In the genomic region with DNA sequence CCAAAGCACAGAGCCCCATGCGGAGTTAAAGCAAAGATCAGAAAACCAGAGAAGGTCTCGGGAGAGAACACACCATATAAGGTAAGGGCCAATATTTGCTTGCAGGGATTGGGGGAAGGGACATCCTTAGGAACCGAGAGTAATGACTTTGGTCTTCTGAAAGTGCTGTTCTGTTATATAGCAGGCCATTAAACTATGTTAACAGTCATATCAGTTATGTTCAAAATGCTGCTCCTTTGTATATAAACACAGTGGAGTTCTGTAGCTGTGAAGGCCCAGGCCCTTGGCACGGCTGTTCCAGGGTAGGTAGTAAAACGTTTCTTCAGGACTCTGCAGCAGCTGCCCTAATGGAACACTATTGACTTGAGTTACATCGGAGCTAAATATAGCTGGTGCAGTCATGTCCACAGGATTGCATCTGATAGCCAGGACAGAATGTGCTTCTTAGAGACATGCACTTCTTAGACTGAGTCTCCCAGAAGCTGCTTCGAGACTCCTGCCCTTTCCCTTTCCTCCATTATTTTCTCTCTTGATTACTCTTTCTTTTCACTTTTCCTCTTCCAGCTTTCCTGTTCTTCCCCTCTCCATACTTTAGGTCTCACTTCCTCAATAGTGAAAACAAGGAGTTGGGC, we compare ENCODE assay signal across 9 cellular contexts.
A peak's percentile ranks its signal among the peaks of the same experiment; 100 is the strongest.
DNase-seq lines count a peak whose midpoint lies in the region; ATAC-seq, FAIRE-seq and TF ChIP-seq lines count a peak whose summit lies in the region.
"Had no signal": no experiment of that assay in that cellular context is flagged by ENCODE, and none has a peak within 500 bp of the region (broad histone marks: within the 10 kb centered on the region; RNA-seq: fewer than 3 reads in every experiment).

No MANE protein-coding gene starts in this region.

- intact Hi-C loops in pancreas (cut with DNase I), result loop anchor here in 1 of 3 donors (10.0 kb wide), 1 partner anchor 118 kb away; a partner anchor contains a TSS
- intact Hi-C loops in activated naive CD4-positive, alpha-beta T cell treated with anti-CD3 and anti-CD28 coated beads for 36 hours (cut with micrococcal nuclease), result no loop called here

- peaks cover 42% of the 10 kb centered on the region for H3K4me1 Mint-ChIP-seq in activated naive CD4-positive, alpha-beta T cell treated with anti-CD3 and anti-CD28 coated beads for 36 hours (ENCODE audit: low read depth)

- H3K36me3 Mint-ChIP-seq in activated naive CD4-positive, alpha-beta T cell treated with anti-CD3 and anti-CD28 coated beads for 36 hours (ENCODE audit: low read depth), result peaks cover 2% of the 10 kb centered on the region

- TF ChIP-seq CTCF in fibroblast of pulmonary artery (IDR thresholded peaks at IDR 0.05; ENCODE audit: low read length, missing control alignments) (no peak), pancreas (IDR thresholded peaks at IDR 0.05) (no peak)

- H3K36me3 ChIP-seq in pancreas, result no peaks in the 10 kb centered on the region

- WGBS in pancreas, 2 donors, result 25% methylated on average over 7 of the region's 7 CpGs

- DNase-seq in DMS53 treated with DMSO at 0.1 percent for 48 hours (lab: John Stamatoyannopoulos, UW; ENCODE audit: unreplicated experiment), result peak; percentile 92
- DNase-seq in NCI-H2029 (lab: John Stamatoyannopoulos, UW), result peak; percentile 60
- DNase-seq in fibroblast of pulmonary artery (ENCODE audit: low read depth), result peak; percentile 59
- peak in 4 of 6 donors; percentile 37 to 70 (median 59) for DNase-seq in pancreas
- no peak for DNase-seq in activated naive CD4-positive, alpha-beta T cell treated with anti-CD3 and anti-CD28 coated beads for 36 hours

- H3K27ac Mint-ChIP-seq in activated naive CD4-positive, alpha-beta T cell treated with anti-CD3 and anti-CD28 coated beads for 36 hours, result no peak overlapping the region

- peaks cover 31 to 62% (median 50%) of the 10 kb centered on the region in 3 donors for H3K4me1 ChIP-seq in pancreas

- no peaks in the 10 kb centered on the region for H3K9me3 ChIP-seq in pancreas

- H3K4me3 Mint-ChIP-seq in activated naive CD4-positive, alpha-beta T cell treated with anti-CD3 and anti-CD28 coated beads for 36 hours, result no peak overlapping the region

- H3K27me3 Mint-ChIP-seq in activated naive CD4-positive, alpha-beta T cell treated with anti-CD3 and anti-CD28 coated beads for 36 hours (ENCODE audit: low read depth), result peaks cover 18% of the 10 kb centered on the region

- ATAC-seq in pancreas (peak; percentile 59 to 77 (median 68)), GM21515 (IDR thresholded peaks at IDR 0.05; ENCODE audit: unreplicated experiment) (no peak), GM18907 (IDR thresholded peaks at IDR 0.05; ENCODE audit: unreplicated experiment) (no peak), GM21717 (IDR thresholded peaks at IDR 0.05; ENCODE audit: unreplicated experiment) (no peak)

- FAIRE-seq in pancreas (lab: Jason Lieb, UNC), result peak; percentile 97

- H3K9me3 Mint-ChIP-seq in activated naive CD4-positive, alpha-beta T cell treated with anti-CD3 and anti-CD28 coated beads for 36 hours, result peaks cover 4% of the 10 kb centered on the region

- no peaks in the 10 kb centered on the region for H3K27me3 ChIP-seq in pancreas

- peak overlapping the region; percentile 39 to 80 (median 54) for H3K27ac ChIP-seq in pancreas
- H3K27ac ChIP-seq: SK-N-MC had no signal

- H3K4me3 ChIP-seq in fibroblast of pulmonary artery (replicated peaks; ENCODE audit: low read depth, low read length) (no peak overlapping the region), pancreas (no peak overlapping the region)
- H3K4me3 ChIP-seq: SK-N-MC had no signal

- CTCF ChIA-PET in activated naive CD4-positive, alpha-beta T cell treated with anti-CD3 and anti-CD28 coated beads for 36 hours (lab: Charles Lee), result no interaction called here

Comparison
In these comparisons a context has a peak if more than half of its experiments do, and no peak if none do; other contexts are left out.
1. ATAC-seq: peak in pancreas (4 of 4); none in GM21515 (single experiment), GM18907 (single experiment) and GM21717 (single experiment).